19 cellular contexts compared by ENCODE assay signal in genomic region chr17:6510321-6511023, GRCh38. TPM values are rescaled to one million over a fixed set of nuclear protein-coding genes. Genes with fewer than 3 reads are reported as not detected.
A peak's percentile ranks its signal among the peaks of the same experiment; 100 is the strongest.
DNase-seq lines count a peak whose midpoint lies in the region; ATAC-seq, FAIRE-seq and TF ChIP-seq lines count a peak whose summit lies in the region.
"Had no signal": no experiment of that assay in that cellular context is flagged by ENCODE, and none has a peak within 500 bp of the region (broad histone marks: within the 10 kb centered on the region; RNA-seq: fewer than 3 reads in every experiment).

No MANE protein-coding gene starts in this region.

- DNase-seq in AG08395 (ENCODE audit: low spot score) = peak; percentile 43
- DNase-seq in HTR-8/SVneo (ENCODE audit: insufficient read length, low spot score) = peak; percentile 29
- peak in 2 of 4 donors; percentile 14 to 18 for DNase-seq in body of pancreas
- peak; percentile 80 for DNase-seq in myocyte (ENCODE audit: low read depth)
- no peak for DNase-seq in effector CD8-positive, alpha-beta T cell (lab: John Stamatoyannopoulos, UW)
- no peak for DNase-seq in activated CD4-positive, alpha-beta T cell treated with anti-CD3 and anti-CD28 coated beads, Interleukin-2, amount 50 U/mL, for 48 hours
- DNase-seq: activated CD4-positive, alpha-beta T cell treated with anti-CD3 and anti-CD28 coated beads for 1 hour; C1 segment of cervical spinal cord; heart left ventricle; NCI-H1417; NCI-H2107; NCI-H524; nucleus accumbens; uterus had no signal

- no peaks in the 10 kb centered on the region for H3K27me3 ChIP-seq in body of pancreas
- H3K27me3 ChIP-seq: right atrium auricular region, uterus had no signal

- H3K4me1 ChIP-seq in body of pancreas = peaks cover 20% of the 10 kb centered on the region
- H3K4me1 ChIP-seq: heart left ventricle, right atrium auricular region, uterus had no signal

- TF ChIP-seq POLR2A in body of pancreas (IDR thresholded peaks at IDR 0.05) = no peak

- no peaks in the 10 kb centered on the region for H3K36me3 ChIP-seq in body of pancreas (replicated peaks in 1 of 2; ENCODE audit: insufficient read depth in 1 of 2, low read depth in 2 of 2)
- H3K36me3 ChIP-seq: heart left ventricle, right atrium auricular region, uterus had no signal

- TF ChIP-seq CTCF in body of pancreas (IDR thresholded peaks at IDR 0.05) = no peak

- FAIRE-seq in HTR-8/SVneo (lab: Jason Lieb, UNC) = no peak
- FAIRE-seq: A204.1, D721Med had no signal

- WGBS in body of pancreas, 2 donors = 74 to 76% methylated on average over 9 of the region's 9 CpGs

- ATAC-seq in body of pancreas (peak; percentile 48), HG03039 (IDR thresholded peaks at IDR 0.05; ENCODE audit: unreplicated experiment) (no peak), HG02678 (IDR thresholded peaks at IDR 0.05; ENCODE audit: unreplicated experiment) (no peak)
- ATAC-seq: heart left ventricle had no signal

- H3K4me3 ChIP-seq in body of pancreas = no peak overlapping the region
- H3K4me3 ChIP-seq: heart left ventricle, right atrium auricular region, uterus had no signal

- peak overlapping the region in 3 of 4 donors; percentile 32 to 69 (median 34) for H3K27ac ChIP-seq in body of pancreas
- H3K27ac ChIP-seq: heart left ventricle, right atrium auricular region, uterus had no signal

- intact Hi-C loops in body of pancreas (cut with DNase I) = no loop called here

- H3K9me3 ChIP-seq in body of pancreas = no peaks in the 10 kb centered on the region
- H3K9me3 ChIP-seq: heart left ventricle, right atrium auricular region, uterus had no signal

RNA-seq across cellular contexts. Expression of gene PITPNM3, which starts 45.9 kb away (rescaled TPM):
- total RNA-seq in body of pancreas (1 to 10 TPM; 1.3 to 3.4 TPM), myocyte (0.72 and 0.78 TPM in 2 replicates)
- polyA plus RNA-seq in myocyte (2012) = 3.2 TPM

Comparison
In these comparisons a context has a peak if more than half of its experiments do, and no peak if none do; other contexts are left out.
1. DNase-seq: peak in AG08395 (single experiment), HTR-8/SVneo (single experiment) and myocyte (single experiment); none in effector CD8-positive, alpha-beta T cell (single experiment) and activated CD4-positive, alpha-beta T cell treated with anti-CD3 and anti-CD28 coated beads, Interleukin-2, amount 50 U/mL, for 48 hours (0 of 2).